In genomic region chrX:154482786-154483185, GRCh38 we compare ENCODE assay signal across 1 cellular context.
TF ChIP-seq lines count a peak whose summit lies in the region.

No MANE protein-coding gene starts in this region.

TF ChIP-seq in HEK293, 187 proteins besides CTCF, POLR2A, EP300 and RAD21 (continued from another document):
- TF ChIP-seq ZBTB44 (tag by site-specific recombination; IDR thresholded peaks at IDR 0.05) (no peak), ZNF76 (tag by site-specific recombination; IDR thresholded peaks at IDR 0.05; ENCODE audit: borderline replicate concordance, low read depth) (no peak), KLF7 (tag by site-specific recombination; IDR thresholded peaks at IDR 0.05; ENCODE audit: borderline replicate concordance) (no peak), ZNF513 (tag by site-specific recombination; IDR thresholded peaks at IDR 0.05) (no peak), ZNF37A (tag by site-specific recombination; IDR thresholded peaks at IDR 0.05) (no peak), FEZF1 (tag by site-specific recombination; IDR thresholded peaks at IDR 0.05) (no peak), ZNF146 (tag by site-specific recombination; IDR thresholded peaks at IDR 0.05) (no peak), ZNF571 (tag by site-specific recombination; IDR thresholded peaks at IDR 0.05) (no peak), ZNF639 (tag by site-specific recombination; IDR thresholded peaks at IDR 0.05) (no peak), TCF7L2 (IDR thresholded peaks at IDR 0.05; ENCODE audit: borderline replicate concordance, low read depth, low read length) (no peak), ZEB2 (tag by site-specific recombination; IDR thresholded peaks at IDR 0.05) (no peak), ZNF10 (tag by site-specific recombination; IDR thresholded peaks at IDR 0.05) (no peak), ZNF416 (tag by site-specific recombination; IDR thresholded peaks at IDR 0.05) (no peak), ZNF112 (tag by site-specific recombination; IDR thresholded peaks at IDR 0.05) (no peak), ZNF341 (tag by site-specific recombination; IDR thresholded peaks at IDR 0.05; ENCODE audit: low read depth) (peak; percentile 81)
